ENCODE assay signal across 8 cellular contexts in the genomic region with DNA sequence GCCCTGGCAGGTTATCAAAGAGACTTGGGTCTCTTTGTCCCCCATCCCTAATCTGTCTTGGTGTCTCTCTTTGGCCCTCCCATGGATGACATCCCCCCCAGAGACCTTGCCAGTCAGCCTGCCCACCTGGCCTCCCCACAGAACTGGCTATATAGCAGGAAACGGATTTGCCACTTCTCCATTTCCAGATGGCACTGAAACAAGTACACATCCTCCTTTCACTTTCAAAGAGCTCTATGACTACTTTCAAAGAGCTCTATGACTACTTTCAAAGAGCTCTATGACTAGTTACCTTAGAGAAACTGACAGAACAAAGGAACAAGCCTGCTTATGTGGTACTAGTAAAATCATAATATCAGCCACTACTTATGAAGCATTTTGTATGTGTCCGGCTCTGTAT.
DNase-seq lines count a peak whose midpoint lies in the region; ATAC-seq and TF ChIP-seq lines count a peak whose summit lies in the region.

No MANE protein-coding gene starts in this region.

- intact Hi-C loops in CD4-positive, alpha-beta T cell (cut with DNase I, micrococcal nuclease), result no loop called here

- no peak overlapping the region for H3K4me2 ChIP-seq in trophoblast cell (ENCODE audit: low read length)

- H3K4me3 Mint-ChIP-seq in activated naive CD8-positive, alpha-beta T cell treated with anti-CD3 and anti-CD28 coated beads, Interleukin-2, amount 10 ng/mL, durations not matched to agents 7 days and 5 days, result peak overlapping the region; percentile 62
- no peak overlapping the region for H3K4me3 Mint-ChIP-seq in CD4-positive, alpha-beta T cell

- H3K18ac ChIP-seq in trophoblast cell (ENCODE audit: low read length), result no peak overlapping the region

- H3K36me3 Mint-ChIP-seq in activated naive CD8-positive, alpha-beta T cell treated with anti-CD3 and anti-CD28 coated beads, Interleukin-2, amount 10 ng/mL, durations not matched to agents 7 days and 5 days, result peaks cover 15% of the 10 kb centered on the region
- H3K36me3 Mint-ChIP-seq in CD4-positive, alpha-beta T cell (ENCODE audit: low read depth), result no peaks in the 10 kb centered on the region

- no peak overlapping the region for H3K14ac ChIP-seq in trophoblast cell (ENCODE audit: low read length)

- peak overlapping the region; percentile 27 for H3K4me3 ChIP-seq in GM12875 (ENCODE audit: low read depth, low read length)
- H3K4me3 ChIP-seq in trophoblast cell (ENCODE audit: low read depth, low read length), result no peak overlapping the region

- H2BK120ac ChIP-seq in trophoblast cell (ENCODE audit: insufficient read depth, low read length, poor library complexity), result no peak overlapping the region

- H3K4me1 Mint-ChIP-seq in activated naive CD8-positive, alpha-beta T cell treated with anti-CD3 and anti-CD28 coated beads, Interleukin-2, amount 10 ng/mL, durations not matched to agents 7 days and 5 days, result peaks cover 38% of the 10 kb centered on the region
- peaks cover 15% of the 10 kb centered on the region for H3K4me1 Mint-ChIP-seq in CD4-positive, alpha-beta T cell (ENCODE audit: low read depth)

- H3K36me3 ChIP-seq in trophoblast cell (ENCODE audit: control insufficient read depth in 1 of 2, insufficient read depth in 2 of 2, low read length in 2 of 2), result peaks cover 0 to 2% of the 10 kb centered on the region in 2 experiments

- peak; percentile 39 for DNase-seq in activated naive CD8-positive, alpha-beta T cell treated with anti-CD3 and anti-CD28 coated beads, Interleukin-2, amount 10 ng/mL, durations not matched to agents 7 days and 5 days
- DNase-seq in CD4-positive, alpha-beta T cell, result no peak
- DNase-seq in trophoblast cell (no peak), A172 (ENCODE audit: low spot score) (no peak), retina (no peak)

- no peak for TF ChIP-seq CTCF in GM12875 (IDR thresholded peaks at IDR 0.05; ENCODE audit: borderline replicate concordance, insufficient read depth, low read depth, low read length)
- no peak for TF ChIP-seq CTCF in CD4-positive, alpha-beta T cell (IDR thresholded peaks at IDR 0.05)

- no peaks in the 10 kb centered on the region for H3K27me3 Mint-ChIP-seq in activated naive CD8-positive, alpha-beta T cell treated with anti-CD3 and anti-CD28 coated beads, Interleukin-2, amount 10 ng/mL, durations not matched to agents 7 days and 5 days
- no peaks in the 10 kb centered on the region for H3K27me3 Mint-ChIP-seq in CD4-positive, alpha-beta T cell

- no peak overlapping the region for H3K23ac ChIP-seq in trophoblast cell (ENCODE audit: low read length)

- H3K27ac ChIP-seq in CD4-positive, alpha-beta T cell (ENCODE audit: low read depth, low read length), result no peak overlapping the region
- H3K27ac ChIP-seq in trophoblast cell (ENCODE audit: low read depth, low read length), result no peak overlapping the region

- H4K91ac ChIP-seq in trophoblast cell (ENCODE audit: low read depth, low read length), result no peak overlapping the region

- peak overlapping the region; percentile 88 for H3K27ac Mint-ChIP-seq in activated naive CD8-positive, alpha-beta T cell treated with anti-CD3 and anti-CD28 coated beads, Interleukin-2, amount 10 ng/mL, durations not matched to agents 7 days and 5 days
- no peak overlapping the region for H3K27ac Mint-ChIP-seq in CD4-positive, alpha-beta T cell

- H3K79me1 ChIP-seq in trophoblast cell (ENCODE audit: low read length), result no peaks in the 10 kb centered on the region

- H4K8ac ChIP-seq in trophoblast cell (ENCODE audit: low read depth, low read length), result no peak overlapping the region

- peaks cover 2% of the 10 kb centered on the region for H3K9me3 Mint-ChIP-seq in activated naive CD8-positive, alpha-beta T cell treated with anti-CD3 and anti-CD28 coated beads, Interleukin-2, amount 10 ng/mL, durations not matched to agents 7 days and 5 days
- no peaks in the 10 kb centered on the region for H3K9me3 Mint-ChIP-seq in CD4-positive, alpha-beta T cell

- no peak overlapping the region for H2BK5ac ChIP-seq in trophoblast cell (ENCODE audit: low read depth, low read length, poor library complexity)

- H3K9ac ChIP-seq in trophoblast cell (ENCODE audit: low read length), result no peak overlapping the region

- no CpG with 5 or more reads among the region's 2 CpGs for WGBS in trophoblast cell (ENCODE audit: extremely low coverage, insufficient coverage, insufficient read length)

- H3K4me1 ChIP-seq in trophoblast cell (ENCODE audit: control insufficient read depth in 1 of 2, insufficient read depth in 2 of 2, low read length in 2 of 2), result peaks cover 6% of the 10 kb centered on the region in 2 experiments

- CTCF ChIA-PET in CD4-positive, alpha-beta T cell (lab: Charles Lee), result no interaction called here

- H4K12ac ChIP-seq in trophoblast cell (ENCODE audit: low read depth, low read length), result no peak overlapping the region

- no peak overlapping the region for H2AK5ac ChIP-seq in trophoblast cell (ENCODE audit: low read length)

- no peak overlapping the region for H3K4ac ChIP-seq in trophoblast cell (ENCODE audit: low read depth, low read length)

- H3K79me2 ChIP-seq in trophoblast cell (ENCODE audit: control insufficient read depth, insufficient read depth, low read length, poor library complexity), result no peaks in the 10 kb centered on the region

- no peaks in the 10 kb centered on the region for H3K9me3 ChIP-seq in CD4-positive, alpha-beta T cell (ENCODE audit: control insufficient read depth, low read length)
- no peaks in the 10 kb centered on the region for H3K9me3 ChIP-seq in trophoblast cell (ENCODE audit: insufficient read depth, low read depth, low read length)

- POLR2A ChIA-PET in activated naive CD8-positive, alpha-beta T cell treated with anti-CD3 and anti-CD28 coated beads, Interleukin-2, amount 10 ng/mL, durations not matched to agents 7 days and 5 days (lab: Charles Lee), result interaction anchor here (0.5 to 1.4 kb wide), 2 partner anchors 28 to 144 kb away, joined by 4 to 6 read pairs; no protein-coding TSS in a partner anchor
- POLR2A ChIA-PET in CD4-positive, alpha-beta T cell (lab: Charles Lee), result no interaction called here

- peak; percentile 98 for ATAC-seq in GM19455 (IDR thresholded peaks at IDR 0.05; ENCODE audit: unreplicated experiment)
- peak; percentile 91 for ATAC-seq in HG03439 (IDR thresholded peaks at IDR 0.05; ENCODE audit: unreplicated experiment)
- peak; percentile 84 for ATAC-seq in activated naive CD8-positive, alpha-beta T cell treated with anti-CD3 and anti-CD28 coated beads, Interleukin-2, amount 10 ng/mL, durations not matched to agents 7 days and 5 days (ENCODE audit: low read depth)
- no peak for ATAC-seq in CD4-positive, alpha-beta T cell (ENCODE audit: poor library complexity)

- H3K27me3 ChIP-seq in CD4-positive, alpha-beta T cell (ENCODE audit: control insufficient read depth, insufficient read depth, low read length), result no peaks in the 10 kb centered on the region
- no peaks in the 10 kb centered on the region for H3K27me3 ChIP-seq in trophoblast cell (ENCODE audit: insufficient read depth, low read length)

- H2AFZ ChIP-seq in trophoblast cell (ENCODE audit: insufficient read depth, low read length, poor library complexity), result no peak overlapping the region

- no peak overlapping the region for H2BK12ac ChIP-seq in trophoblast cell (ENCODE audit: low read length)
